Comparison of ENCODE assay signal across 8 cellular contexts in genomic region chr6:142907017-142907470, GRCh38. TPM values are rescaled to one million over a fixed set of nuclear protein-coding genes. Genes with fewer than 3 reads are reported as not detected.
A peak's percentile ranks its signal among the peaks of the same experiment; 100 is the strongest.
DNase-seq lines count a peak whose midpoint lies in the region; ATAC-seq lines count a peak whose summit lies in the region.

No MANE protein-coding gene starts in this region.

- peak; percentile 59 for DNase-seq in activated CD8-positive, alpha-beta memory T cell treated with anti-CD3 and anti-CD28 coated beads, Interleukin-2, amount 10 ng/mL, durations not matched to agents 7 days and 5 days
- no peak for DNase-seq in activated CD8-positive, alpha-beta memory T cell treated with anti-CD3 and anti-CD28 coated beads for 24 hours
- peak in 10 of 34 experiments; percentile 14 to 37 (median 21) for DNase-seq in T-cell
- no peak for DNase-seq in anterior cingulate cortex (lab: John Stamatoyannopoulos, UW)
- no peak for DNase-seq in NCI-H128 (lab: John Stamatoyannopoulos, UW; ENCODE audit: unreplicated experiment)
- no peak for DNase-seq in NCI-H2227 treated with DMSO at 0.1 percent for 48 hours (lab: John Stamatoyannopoulos, UW)

- H3K27me3 Mint-ChIP-seq in activated CD8-positive, alpha-beta memory T cell treated with anti-CD3 and anti-CD28 coated beads, Interleukin-2, amount 10 ng/mL, durations not matched to agents 7 days and 5 days = no peaks in the 10 kb centered on the region
- no peaks in the 10 kb centered on the region for H3K27me3 Mint-ChIP-seq in T-cell
- H3K27me3 Mint-ChIP-seq in stimulated activated memory B cell treated with anti-CD40 and anti-IgM and Interleukin-4, amounts not matched to agents 10 μg/mL and 1 μg/mL and 100 μg/mL, for 72 hours = no peaks in the 10 kb centered on the region

- H3K27ac Mint-ChIP-seq in activated CD8-positive, alpha-beta memory T cell treated with anti-CD3 and anti-CD28 coated beads, Interleukin-2, amount 10 ng/mL, durations not matched to agents 7 days and 5 days = peak overlapping the region; percentile 90
- H3K27ac Mint-ChIP-seq in T-cell = peak overlapping the region; percentile 92 to 94
- peak overlapping the region; percentile 87 for H3K27ac Mint-ChIP-seq in stimulated activated memory B cell treated with anti-CD40 and anti-IgM and Interleukin-4, amounts not matched to agents 10 μg/mL and 1 μg/mL and 100 μg/mL, for 72 hours

- ATAC-seq in activated CD8-positive, alpha-beta memory T cell treated with anti-CD3 and anti-CD28 coated beads, Interleukin-2, amount 10 ng/mL, durations not matched to agents 7 days and 5 days = peak; percentile 56
- peak; percentile 74 for ATAC-seq in HG02870 (IDR thresholded peaks at IDR 0.05; ENCODE audit: unreplicated experiment)
- ATAC-seq in T-cell (replicated peaks in 1 of 4) = peak; percentile 39 to 50 (median 41)
- peak; percentile 66 for ATAC-seq in stimulated activated memory B cell treated with anti-CD40 and anti-IgM and Interleukin-4, amounts not matched to agents 10 μg/mL and 1 μg/mL and 100 μg/mL, for 72 hours

- H3K4me3 Mint-ChIP-seq in activated CD8-positive, alpha-beta memory T cell treated with anti-CD3 and anti-CD28 coated beads, Interleukin-2, amount 10 ng/mL, durations not matched to agents 7 days and 5 days = peak overlapping the region; percentile 77
- H3K4me3 Mint-ChIP-seq in T-cell = peak overlapping the region in 2 of 3 donors; percentile 78 to 87
- H3K4me3 Mint-ChIP-seq in stimulated activated memory B cell treated with anti-CD40 and anti-IgM and Interleukin-4, amounts not matched to agents 10 μg/mL and 1 μg/mL and 100 μg/mL, for 72 hours = peak overlapping the region; percentile 82

- POLR2A ChIA-PET in T-cell (lab: Charles Lee) = interaction anchor here (0.5 to 2.0 kb wide), 14 partner anchors 9 to 657 kb away, joined by 3 to 13 read pairs (median 4); no protein-coding TSS in a partner anchor

- CTCF ChIA-PET in activated CD8-positive, alpha-beta memory T cell treated with anti-CD3 and anti-CD28 coated beads, Interleukin-2, amount 10 ng/mL, durations not matched to agents 7 days and 5 days (lab: Charles Lee) = interaction anchor here (0.5 to 2.5 kb wide), 8 partner anchors 9 to 64 kb away, joined by 3 to 8 read pairs (median 4); no protein-coding TSS in a partner anchor
- CTCF ChIA-PET in T-cell (lab: Charles Lee) = interaction anchor here (0.6 to 2.1 kb wide), 14 partner anchors 9 to 1107 kb away, joined by 3 to 6 read pairs (median 4); no protein-coding TSS in a partner anchor

- H3K36me3 Mint-ChIP-seq in activated CD8-positive, alpha-beta memory T cell treated with anti-CD3 and anti-CD28 coated beads, Interleukin-2, amount 10 ng/mL, durations not matched to agents 7 days and 5 days = peaks cover 6% of the 10 kb centered on the region
- H3K36me3 Mint-ChIP-seq in T-cell = no peaks in the 10 kb centered on the region
- no peaks in the 10 kb centered on the region for H3K36me3 Mint-ChIP-seq in stimulated activated memory B cell treated with anti-CD40 and anti-IgM and Interleukin-4, amounts not matched to agents 10 μg/mL and 1 μg/mL and 100 μg/mL, for 72 hours

- H3K9me3 Mint-ChIP-seq in activated CD8-positive, alpha-beta memory T cell treated with anti-CD3 and anti-CD28 coated beads, Interleukin-2, amount 10 ng/mL, durations not matched to agents 7 days and 5 days (ENCODE audit: low read depth) = no peaks in the 10 kb centered on the region
- no peaks in the 10 kb centered on the region for H3K9me3 Mint-ChIP-seq in T-cell
- H3K9me3 Mint-ChIP-seq in stimulated activated memory B cell treated with anti-CD40 and anti-IgM and Interleukin-4, amounts not matched to agents 10 μg/mL and 1 μg/mL and 100 μg/mL, for 72 hours = no peaks in the 10 kb centered on the region

- peaks cover 66% of the 10 kb centered on the region for H3K4me1 Mint-ChIP-seq in activated CD8-positive, alpha-beta memory T cell treated with anti-CD3 and anti-CD28 coated beads, Interleukin-2, amount 10 ng/mL, durations not matched to agents 7 days and 5 days
- H3K4me1 Mint-ChIP-seq in T-cell = peaks cover 53 to 84% (median 57%) of the 10 kb centered on the region in 3 donors
- H3K4me1 Mint-ChIP-seq in stimulated activated memory B cell treated with anti-CD40 and anti-IgM and Interleukin-4, amounts not matched to agents 10 μg/mL and 1 μg/mL and 100 μg/mL, for 72 hours = peaks cover 56% of the 10 kb centered on the region

RNA-seq across cellular contexts. Expression of gene HIVEP2, which starts 37.9 kb away (rescaled TPM):
- 10 to 100 TPM; 24.1 to 28.8 TPM for total RNA-seq in activated CD8-positive, alpha-beta memory T cell treated with anti-CD3 and anti-CD28 coated beads, Interleukin-2, amount 10 ng/mL, durations not matched to agents 7 days and 5 days
- 10 to 100 TPM; 71.4 to 81.4 (median 75.2) TPM for total RNA-seq in T-cell
